14 cellular contexts compared by ENCODE assay signal in the genomic region with DNA sequence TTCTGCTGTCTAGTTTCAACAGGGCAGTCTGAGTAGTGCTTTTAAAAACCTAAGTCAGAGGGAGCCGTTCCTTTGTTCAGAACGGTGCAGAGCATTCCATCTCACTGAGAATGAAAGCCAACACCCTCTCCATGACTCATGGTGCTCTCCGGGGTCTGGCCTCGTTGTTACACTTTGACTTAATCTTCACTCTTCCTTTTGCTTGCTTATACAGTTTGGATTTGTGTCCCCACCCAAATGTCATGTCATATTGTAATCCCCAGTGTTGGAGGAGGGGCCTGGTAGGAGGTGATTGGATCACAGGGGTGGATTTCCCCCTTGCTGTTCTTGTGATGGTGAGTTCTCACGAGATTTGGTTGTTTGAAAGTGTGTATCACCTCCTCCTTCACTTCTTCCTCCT.
DNase-seq lines count a peak whose midpoint lies in the region; ATAC-seq and TF ChIP-seq lines count a peak whose summit lies in the region.
"Had no signal": no experiment of that assay in that cellular context is flagged by ENCODE, and none has a peak within 500 bp of the region (broad histone marks: within the 10 kb centered on the region; RNA-seq: fewer than 3 reads in every experiment).

No MANE protein-coding gene starts in this region.

- no peak for ATAC-seq in GM18909 (IDR thresholded peaks at IDR 0.05; ENCODE audit: poor library complexity, unreplicated experiment)

- H3K27me3 Mint-ChIP-seq in activated naive CD4-positive, alpha-beta T cell treated with anti-CD3 and anti-CD28 coated beads for 36 hours (ENCODE audit: low read depth) = peaks cover 5% of the 10 kb centered on the region
- H3K27me3 Mint-ChIP-seq: activated CD4-positive, alpha-beta memory T cell treated with anti-CD3 and anti-CD28 coated beads, Interleukin-2, amount 10 ng/mL, durations not matched to agents 7 days and 5 days; activated naive CD4-positive, alpha-beta T cell treated with anti-CD3 and anti-CD28 coated beads, Interleukin-2, amount 10 ng/mL, durations not matched to agents 7 days and 5 days had no signal

- intact Hi-C loops in activated naive CD4-positive, alpha-beta T cell treated with anti-CD3 and anti-CD28 coated beads for 36 hours (cut with micrococcal nuclease) = no loop called here

- TF ChIP-seq CTCF in AG09319 (IDR thresholded peaks at IDR 0.05; ENCODE audit: low read depth, low read length) = no peak

- H3K36me3 Mint-ChIP-seq in activated naive CD4-positive, alpha-beta T cell treated with anti-CD3 and anti-CD28 coated beads for 36 hours (ENCODE audit: low read depth) = no peaks in the 10 kb centered on the region
- H3K36me3 Mint-ChIP-seq: activated naive CD4-positive, alpha-beta T cell treated with anti-CD3 and anti-CD28 coated beads, Interleukin-2, amount 10 ng/mL, durations not matched to agents 7 days and 5 days had no signal

- DNase-seq in AG09319 (ENCODE audit: extremely low read depth, low read depth) = peak; percentile 41
- DNase-seq in LoVo (ENCODE audit: low spot score) = peak; percentile 12
- DNase-seq in caudate nucleus (lab: John Stamatoyannopoulos, UW) = peak in 2 of 61 donors; percentile 29 to 38
- DNase-seq in GDM1 (lab: John Stamatoyannopoulos, UW) = no peak
- no peak for DNase-seq in stimulated activated CD4-positive, alpha-beta T cell treated with anti-CD3 and anti-CD28 coated beads, Interleukin-15, amount 100 ng/mL, for 24 hours
- no peak for DNase-seq in activated naive CD4-positive, alpha-beta T cell treated with anti-CD3 and anti-CD28 coated beads for 36 hours
- DNase-seq: activated CD4-positive, alpha-beta memory T cell treated with anti-CD3 and anti-CD28 coated beads, Interleukin-2, amount 10 ng/mL, durations not matched to agents 7 days and 5 days; activated naive CD4-positive, alpha-beta T cell treated with anti-CD3 and anti-CD28 coated beads, Interleukin-2, amount 10 ng/mL, durations not matched to agents 7 days and 5 days; effector memory CD4-positive, alpha-beta T cell had no signal

- no peaks in the 10 kb centered on the region for H3K36me3 ChIP-seq in mesodermal cell (ENCODE audit: control insufficient read depth, insufficient read depth, low read length)
- H3K36me3 ChIP-seq: tibial nerve had no signal

- 54 to 66% methylated on average over 4 of the region's 5 CpGs for WGBS in mesodermal cell (ENCODE audit: insufficient coverage in 2 of 2), 2 experiments

- no peaks in the 10 kb centered on the region for H3K9me3 ChIP-seq in mesodermal cell (ENCODE audit: control insufficient read depth, low read length)
- H3K9me3 ChIP-seq: tibial nerve had no signal

- CTCF ChIA-PET in activated naive CD4-positive, alpha-beta T cell treated with anti-CD3 and anti-CD28 coated beads for 36 hours (lab: Charles Lee) = no interaction called here

- no peak overlapping the region for H3K4me3 Mint-ChIP-seq in activated naive CD4-positive, alpha-beta T cell treated with anti-CD3 and anti-CD28 coated beads for 36 hours
- H3K4me3 Mint-ChIP-seq: activated CD4-positive, alpha-beta memory T cell treated with anti-CD3 and anti-CD28 coated beads, Interleukin-2, amount 10 ng/mL, durations not matched to agents 7 days and 5 days; activated naive CD4-positive, alpha-beta T cell treated with anti-CD3 and anti-CD28 coated beads, Interleukin-2, amount 10 ng/mL, durations not matched to agents 7 days and 5 days had no signal

- H3K4me1 ChIP-seq in mesodermal cell (ENCODE audit: control insufficient read depth, insufficient read depth, low read length, poor library complexity, severe bottlenecking) = no peaks in the 10 kb centered on the region
- H3K4me1 ChIP-seq: parathyroid adenoma, tibial nerve had no signal

- H3K27ac ChIP-seq in caudate nucleus (ENCODE audit: low read depth, low read length) = peak overlapping the region; percentile 48
- H3K27ac ChIP-seq in mesodermal cell (ENCODE audit: low read depth, low read length, severe bottlenecking) = peak overlapping the region; percentile 20
- H3K27ac ChIP-seq: parathyroid adenoma, SK-N-MC, tibial nerve had no signal

- no peaks in the 10 kb centered on the region for H3K4me1 Mint-ChIP-seq in activated naive CD4-positive, alpha-beta T cell treated with anti-CD3 and anti-CD28 coated beads for 36 hours (ENCODE audit: low read depth)
- H3K4me1 Mint-ChIP-seq: activated CD4-positive, alpha-beta memory T cell treated with anti-CD3 and anti-CD28 coated beads, Interleukin-2, amount 10 ng/mL, durations not matched to agents 7 days and 5 days; activated naive CD4-positive, alpha-beta T cell treated with anti-CD3 and anti-CD28 coated beads, Interleukin-2, amount 10 ng/mL, durations not matched to agents 7 days and 5 days had no signal

- no peak overlapping the region for H3K27ac Mint-ChIP-seq in activated naive CD4-positive, alpha-beta T cell treated with anti-CD3 and anti-CD28 coated beads for 36 hours
- H3K27ac Mint-ChIP-seq: activated CD4-positive, alpha-beta memory T cell treated with anti-CD3 and anti-CD28 coated beads, Interleukin-2, amount 10 ng/mL, durations not matched to agents 7 days and 5 days; activated naive CD4-positive, alpha-beta T cell treated with anti-CD3 and anti-CD28 coated beads, Interleukin-2, amount 10 ng/mL, durations not matched to agents 7 days and 5 days had no signal

- no peaks in the 10 kb centered on the region for H3K9me3 Mint-ChIP-seq in activated naive CD4-positive, alpha-beta T cell treated with anti-CD3 and anti-CD28 coated beads for 36 hours
- H3K9me3 Mint-ChIP-seq: activated CD4-positive, alpha-beta memory T cell treated with anti-CD3 and anti-CD28 coated beads, Interleukin-2, amount 10 ng/mL, durations not matched to agents 7 days and 5 days; activated naive CD4-positive, alpha-beta T cell treated with anti-CD3 and anti-CD28 coated beads, Interleukin-2, amount 10 ng/mL, durations not matched to agents 7 days and 5 days had no signal

- H3K4me3 ChIP-seq in mesodermal cell (ENCODE audit: extremely low read depth, insufficient read depth, low read length, poor library complexity, severe bottlenecking) = no peak overlapping the region
- H3K4me3 ChIP-seq: SK-N-MC, tibial nerve had no signal

Comparison
In these comparisons a context has a peak if more than half of its experiments do, and no peak if none do; other contexts are left out.
1. DNase-seq: peak in AG09319 (single experiment) and LoVo (single experiment); none in GDM1 (single experiment), stimulated activated CD4-positive, alpha-beta T cell treated with anti-CD3 and anti-CD28 coated beads, Interleukin-15, amount 100 ng/mL, for 24 hours (single experiment) and activated naive CD4-positive, alpha-beta T cell treated with anti-CD3 and anti-CD28 coated beads for 36 hours (single experiment).